Comparison of ENCODE assay signal across 14 cellular contexts in genomic region chr10:118028619-118029018, GRCh38. TPM values are rescaled to one million over a fixed set of nuclear protein-coding genes. Genes with fewer than 3 reads are reported as not detected.
DNase-seq lines count a peak whose midpoint lies in the region; ATAC-seq and TF ChIP-seq lines count a peak whose summit lies in the region.
"Had no signal": no experiment of that assay in that cellular context is flagged by ENCODE, and none has a peak within 500 bp of the region (broad histone marks: within the 10 kb centered on the region; RNA-seq: fewer than 3 reads in every experiment).

No MANE protein-coding gene starts in this region.

- H3K4ac ChIP-seq in neuronal stem cell (ENCODE audit: low read length) = no peak overlapping the region

- no peak overlapping the region for H4K91ac ChIP-seq in neuronal stem cell (ENCODE audit: low read depth, low read length, poor library complexity)

- CTCF ChIA-PET in GM10248 (lab: Yijun Ruan, JAX) = interaction anchor here (1.1 to 1.4 kb wide), 2 partner anchors 13 to 32 kb away, joined by 3 to 6 read pairs; no protein-coding TSS in a partner anchor

- no peak overlapping the region for H2AK5ac ChIP-seq in neuronal stem cell (ENCODE audit: low read depth, low read length)

- DNase-seq in GM10248 (ENCODE audit: extremely low spot score) (peak; percentile 26), GM19238 (ENCODE audit: insufficient read length, low spot score) (peak; percentile 5), ecto neural progenitor cell (ENCODE audit: low spot score) (no peak), activated gamma-delta T cell treated with Interleukin-2 at 50 U/mL for 16 hours (no peak), neuronal stem cell (ENCODE audit: low spot score) (no peak)
- no peak for DNase-seq in stimulated activated CD4-positive, alpha-beta T cell treated with anti-CD3 and anti-CD28 coated beads, Interleukin-4, amount 100 ng/mL, for 4 hours
- DNase-seq: 8988T; activated CD4-positive, alpha-beta T cell treated with anti-CD3 and anti-CD28 coated beads for 48 hours; central memory CD4-positive, alpha-beta T cell; esophagus squamous epithelium; NCI-H1105 treated with DMSO at 0.1 percent for 48 hours; retina had no signal

- H2AFZ ChIP-seq in neuronal stem cell (ENCODE audit: low read length) = no peak overlapping the region

- TF ChIP-seq CTCF in GM10248 (IDR thresholded peaks at IDR 0.05; ENCODE audit: control extremely low read depth, extremely low read depth, low read depth, missing control alignments) = no peak

- no peak overlapping the region for H4K8ac ChIP-seq in neuronal stem cell (ENCODE audit: low read depth, low read length)

- no peaks in the 10 kb centered on the region for H3K9me3 ChIP-seq in neuronal stem cell (replicated peaks in 1 of 2; ENCODE audit: control insufficient read depth in 2 of 2, insufficient read depth in 1 of 2, low read depth in 1 of 2, low read length in 2 of 2)
- H3K9me3 ChIP-seq: esophagus squamous epithelium had no signal

- H3K79me1 ChIP-seq in neuronal stem cell (ENCODE audit: low read depth, low read length) = no peaks in the 10 kb centered on the region

- no peak overlapping the region for H2BK120ac ChIP-seq in neuronal stem cell (ENCODE audit: low read depth, low read length)

- H3K23ac ChIP-seq in neuronal stem cell (ENCODE audit: low read depth, low read length, poor library complexity) = no peak overlapping the region

- no peak overlapping the region for H3K4me2 ChIP-seq in neuronal stem cell (ENCODE audit: insufficient read depth, low read length, poor library complexity, severe bottlenecking)

- H3K18ac ChIP-seq in neuronal stem cell (ENCODE audit: low read length) = no peak overlapping the region

- H2BK12ac ChIP-seq in neuronal stem cell (ENCODE audit: low read length) = no peak overlapping the region

- no peak overlapping the region for H2BK5ac ChIP-seq in neuronal stem cell (ENCODE audit: low read length)

- no peak overlapping the region for H3K27ac ChIP-seq in neuronal stem cell (replicated peaks; ENCODE audit: low read length)
- H3K27ac ChIP-seq: esophagus squamous epithelium had no signal

- no peaks in the 10 kb centered on the region for H3K27me3 ChIP-seq in neuronal stem cell (ENCODE audit: control insufficient read depth in 3 of 3, insufficient read depth in 3 of 3, low read depth in 1 of 3, low read length in 3 of 3)
- H3K27me3 ChIP-seq: esophagus squamous epithelium had no signal

- H3K9ac ChIP-seq in neuronal stem cell (ENCODE audit: low read depth, low read length, poor library complexity) = no peak overlapping the region

- H3K36me3 ChIP-seq in neuronal stem cell (replicated peaks in 1 of 2; ENCODE audit: control insufficient read depth in 2 of 2, insufficient read depth in 2 of 2, low read length in 2 of 2) = peaks cover 5 to 8% of the 10 kb centered on the region in 2 donors

- H3K14ac ChIP-seq in neuronal stem cell (ENCODE audit: low read length) = no peak overlapping the region

- no peak overlapping the region for H2BK15ac ChIP-seq in neuronal stem cell (ENCODE audit: low read length)

- ATAC-seq in GM21737 (IDR thresholded peaks at IDR 0.05; ENCODE audit: unreplicated experiment) = peak; percentile 98
- ATAC-seq in HG03097 (IDR thresholded peaks at IDR 0.05; ENCODE audit: low FRiP score, unreplicated experiment) = peak; percentile 88

- peaks cover 0 to 3% of the 10 kb centered on the region in 2 donors for H3K4me1 ChIP-seq in neuronal stem cell (ENCODE audit: control insufficient read depth in 2 of 2, insufficient read depth in 1 of 2, low read depth in 1 of 2, low read length in 2 of 2)
- H3K4me1 ChIP-seq: esophagus squamous epithelium had no signal

- H3K4me3 ChIP-seq in neuronal stem cell (ENCODE audit: low read length in 2 of 2) = no peak overlapping the region
- H3K4me3 ChIP-seq: esophagus squamous epithelium had no signal

- POLR2A ChIA-PET in GM10248 (lab: Yijun Ruan, JAX) = no interaction called here

RNA-seq across cellular contexts. Expression of gene RAB11FIP2, which starts 18.1 kb away (rescaled TPM):
- 31.5 TPM for polyA plus RNA-seq in neuronal stem cell (2013, experiment 1 of 2)
- 33.9 TPM for polyA plus RNA-seq in neuronal stem cell (2013, experiment 2 of 2)

Comparison
In these comparisons a context has a peak if more than half of its experiments do, and no peak if none do; other contexts are left out.
1. DNase-seq: peak in GM10248 (single experiment) and GM19238 (single experiment); none in ecto neural progenitor cell (single experiment), stimulated activated CD4-positive, alpha-beta T cell treated with anti-CD3 and anti-CD28 coated beads, Interleukin-4, amount 100 ng/mL, for 4 hours (0 of 2), activated gamma-delta T cell treated with Interleukin-2 at 50 U/mL for 16 hours (single experiment) and neuronal stem cell (single experiment).